12 cellular contexts compared by ENCODE assay signal in genomic region chr14:49581961-49582210, GRCh38.
DNase-seq lines count a peak whose midpoint lies in the region; TF ChIP-seq lines count a peak whose summit lies in the region.
"Had no signal": no experiment of that assay in that cellular context is flagged by ENCODE, and none has a peak within 500 bp of the region (broad histone marks: within the 10 kb centered on the region; RNA-seq: fewer than 3 reads in every experiment).

No MANE protein-coding gene starts in this region.

- peaks cover 91% of the 10 kb centered on the region for H4K20me1 ChIP-seq in BLaER1

- H3K36me3 Mint-ChIP-seq in activated naive CD8-positive, alpha-beta T cell, result peaks cover 39% of the 10 kb centered on the region

- H3K9me3 ChIP-seq in BLaER1, result no peaks in the 10 kb centered on the region
- H3K9me3 ChIP-seq: uterus had no signal

- H3K9ac ChIP-seq in BLaER1, result no peak overlapping the region

- DNase-seq in NCI-H524 treated with DMSO at 0.1 percent for 48 hours (lab: John Stamatoyannopoulos, UW), result no peak
- DNase-seq in DMS153 (lab: John Stamatoyannopoulos, UW), result no peak
- DNase-seq in foreskin fibroblast, result no peak
- DNase-seq: activated CD4-positive, alpha-beta T cell treated with anti-CD3 and anti-CD28 coated beads for 4 hours; amniotic stem cell; C1 segment of cervical spinal cord; NCI-H1436 treated with DMSO at 0.1 percent for 48 hours; uterus had no signal

- peak; percentile 30 for TF ChIP-seq POLR2A in GM19099 (IDR thresholded peaks at IDR 0.05; ENCODE audit: extremely low read depth, insufficient read length, low read depth)

- no peaks in the 10 kb centered on the region for H3K27me3 ChIP-seq in BLaER1
- H3K27me3 ChIP-seq: uterus had no signal

- H3K4me1 Mint-ChIP-seq in activated naive CD8-positive, alpha-beta T cell (ENCODE audit: low read depth), result peaks cover 58% of the 10 kb centered on the region

- H3K27me3 Mint-ChIP-seq in activated naive CD8-positive, alpha-beta T cell, result no peaks in the 10 kb centered on the region

- no peak for TF ChIP-seq CTCF in foreskin fibroblast (IDR thresholded peaks at IDR 0.05; ENCODE audit: low read depth, low read length)

- H3K4me3 ChIP-seq in BLaER1 (no peak overlapping the region), foreskin fibroblast (ENCODE audit: low read depth in 1 of 2, low read length in 2 of 2) (no peak overlapping the region)
- H3K4me3 ChIP-seq: smooth muscle cell, uterus had no signal

- H3K36me3 ChIP-seq in BLaER1, result peaks cover 78% of the 10 kb centered on the region
- H3K36me3 ChIP-seq: uterus had no signal

- no peaks in the 10 kb centered on the region for H3K9me3 Mint-ChIP-seq in activated naive CD8-positive, alpha-beta T cell (ENCODE audit: low read depth)

- H3K27ac ChIP-seq in BLaER1, result no peak overlapping the region
- H3K27ac ChIP-seq: uterus had no signal

- H3K4me3 Mint-ChIP-seq in activated naive CD8-positive, alpha-beta T cell, result peak overlapping the region; percentile 96

- H3K4me1 ChIP-seq in BLaER1, result peaks cover 45% of the 10 kb centered on the region

- H3K4me2 ChIP-seq in BLaER1, result 0 out of 2 replicates have a peak overlapping the region, but pooled peaks have one; percentile 18
- H3K4me2 ChIP-seq: smooth muscle cell had no signal

- peak overlapping the region; percentile 87 for H3K27ac Mint-ChIP-seq in activated naive CD8-positive, alpha-beta T cell
